31 cellular contexts compared by ENCODE assay signal in the genomic region with DNA sequence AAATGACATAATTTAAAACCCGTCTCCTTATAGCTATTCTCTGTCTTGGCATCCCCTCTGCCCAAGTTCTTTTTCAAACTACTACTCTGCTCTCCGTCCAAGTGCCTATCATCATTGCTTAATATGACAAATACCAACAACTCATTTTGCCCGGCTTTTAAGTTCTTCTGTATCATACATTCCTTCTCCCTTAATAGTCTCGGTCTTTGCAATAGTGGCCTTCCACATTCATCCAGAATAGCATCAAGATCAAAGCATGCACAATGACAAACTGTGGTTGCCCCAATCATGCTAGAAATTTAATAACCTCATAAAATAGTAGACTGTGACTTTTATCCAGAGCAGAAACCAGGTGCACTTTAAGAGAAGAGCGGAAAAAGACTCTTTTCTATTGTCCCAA.
"Had no signal": no experiment of that assay in that cellular context is flagged by ENCODE, and none has a peak within 500 bp of the region (broad histone marks: within the 10 kb centered on the region; RNA-seq: fewer than 3 reads in every experiment).

No MANE protein-coding gene starts in this region.

- H3K27ac Mint-ChIP-seq: activated CD4-positive, alpha-beta memory T cell treated with anti-CD3 and anti-CD28 coated beads for 36 hours; activated naive CD4-positive, alpha-beta T cell treated with anti-CD3 and anti-CD28 coated beads for 36 hours; activated naive CD8-positive, alpha-beta T cell treated with anti-CD3 and anti-CD28 coated beads for 36 hours; activated T-helper 1 cell treated with anti-CD3 and anti-CD28 coated beads, Interleukin-12 subunit alpha, Interleukin-12 subunit beta, Interleukin-2, Interleukin-4 antibody, amounts not matched to agents 30 ng/mL and 10 ng/mL and 1 ng/mL, durations not matched to agents 14 hours and 24 hours and 36 hours; memory B cell; naive thymus-derived CD8-positive, alpha-beta T cell; stimulated activated effector memory CD8-positive, alpha-beta T cell treated with anti-CD3 and anti-CD28 coated beads, Interleukin-12 subunit alpha, Interleukin-12 subunit beta, amount 100 ng/mL, for 72 hours; stimulated activated naive CD8-positive, alpha-beta T cell treated with anti-CD3 and anti-CD28 coated beads, Interleukin-15, Interleukin-2, amounts not matched to agents 100 ng/mL and 50 ng/mL, for 24 hours; T-helper 2 cell treated with Interferon-gamma antibody and Interleukin-4, amounts not matched to agents 5 μg/mL and 100 μg/mL, for 36 hours had no signal

- H3K36me3 ChIP-seq: adrenal gland, ascending aorta, brain microvascular endothelial cell, right lobe of liver, thoracic aorta had no signal

- H3K27me3 Mint-ChIP-seq: activated CD4-positive, alpha-beta memory T cell treated with anti-CD3 and anti-CD28 coated beads for 36 hours; activated naive CD8-positive, alpha-beta T cell treated with anti-CD3 and anti-CD28 coated beads for 36 hours; memory B cell; naive thymus-derived CD8-positive, alpha-beta T cell; stimulated activated naive CD8-positive, alpha-beta T cell treated with anti-CD3 and anti-CD28 coated beads, Interleukin-15, Interleukin-2, amounts not matched to agents 100 ng/mL and 50 ng/mL, for 24 hours had no signal

- ATAC-seq: left cardiac atrium; naive thymus-derived CD8-positive, alpha-beta T cell; right lobe of liver; stimulated activated effector memory CD8-positive, alpha-beta T cell treated with anti-CD3 and anti-CD28 coated beads, Interleukin-12 subunit alpha, Interleukin-12 subunit beta, amount 100 ng/mL, for 72 hours had no signal

- DNase-seq: activated CD4-positive, alpha-beta memory T cell treated with anti-CD3 and anti-CD28 coated beads for 36 hours; activated CD4-positive, alpha-beta T cell treated with anti-CD3 and anti-CD28 coated beads for 48 hours; activated CD8-positive, alpha-beta memory T cell treated with anti-CD3 and anti-CD28 coated beads, Interleukin-2, amount 50 U/mL, for 4 hours; activated effector memory CD4-positive, alpha-beta T cell treated with anti-CD3 and anti-CD28 coated beads, Interleukin-2, amount 50 U/mL, for 16 hours; activated naive CD4-positive, alpha-beta T cell treated with anti-CD3 and anti-CD28 coated beads for 36 hours; activated naive CD8-positive, alpha-beta T cell treated with anti-CD3 and anti-CD28 coated beads for 36 hours; activated T-cell treated with anti-CD3 and anti-CD28 coated beads, Interleukin-2, amount 50 U/mL, for 1 hour; adrenal gland; brain microvascular endothelial cell; dorsolateral prefrontal cortex; effector memory CD4-positive, alpha-beta T cell; erythroblast; head of caudate nucleus; hippocampal formation; left cardiac atrium; naive thymus-derived CD8-positive, alpha-beta T cell; right lobe of liver; stimulated activated CD4-positive, alpha-beta T cell treated with anti-CD3 and anti-CD28 coated beads, Interleukin-4, amount 100 ng/mL, for 24 hours; T-helper 1 cell; trophoblast cell had no signal

- H3K36me3 Mint-ChIP-seq: activated CD4-positive, alpha-beta memory T cell treated with anti-CD3 and anti-CD28 coated beads for 36 hours; activated naive CD8-positive, alpha-beta T cell treated with anti-CD3 and anti-CD28 coated beads for 36 hours; memory B cell; naive thymus-derived CD8-positive, alpha-beta T cell; stimulated activated effector memory CD8-positive, alpha-beta T cell treated with anti-CD3 and anti-CD28 coated beads, Interleukin-12 subunit alpha, Interleukin-12 subunit beta, amount 100 ng/mL, for 72 hours had no signal

- H3K27me3 ChIP-seq: adrenal gland, ascending aorta, brain microvascular endothelial cell, dorsolateral prefrontal cortex, right lobe of liver had no signal

- H3K4me1 Mint-ChIP-seq: activated naive CD8-positive, alpha-beta T cell treated with anti-CD3 and anti-CD28 coated beads for 36 hours; memory B cell; naive thymus-derived CD8-positive, alpha-beta T cell; stimulated activated effector memory CD8-positive, alpha-beta T cell treated with anti-CD3 and anti-CD28 coated beads, Interleukin-12 subunit alpha, Interleukin-12 subunit beta, amount 100 ng/mL, for 72 hours had no signal

- FAIRE-seq: keratinocyte, urothelium cell line had no signal

- H3K27ac ChIP-seq: adrenal gland, ascending aorta, brain microvascular endothelial cell, coronary artery, dorsolateral prefrontal cortex, right lobe of liver, skin epidermis, thoracic aorta had no signal

- H3K4me3 Mint-ChIP-seq: activated CD4-positive, alpha-beta memory T cell treated with anti-CD3 and anti-CD28 coated beads for 36 hours; activated naive CD4-positive, alpha-beta T cell treated with anti-CD3 and anti-CD28 coated beads for 36 hours; activated naive CD8-positive, alpha-beta T cell treated with anti-CD3 and anti-CD28 coated beads for 36 hours; activated T-helper 1 cell treated with anti-CD3 and anti-CD28 coated beads, Interleukin-12 subunit alpha, Interleukin-12 subunit beta, Interleukin-2, Interleukin-4 antibody, amounts not matched to agents 30 ng/mL and 10 ng/mL and 1 ng/mL, durations not matched to agents 14 hours and 24 hours and 36 hours; memory B cell; naive thymus-derived CD8-positive, alpha-beta T cell; stimulated activated effector memory CD8-positive, alpha-beta T cell treated with anti-CD3 and anti-CD28 coated beads, Interleukin-12 subunit alpha, Interleukin-12 subunit beta, amount 100 ng/mL, for 72 hours; stimulated activated naive CD8-positive, alpha-beta T cell treated with anti-CD3 and anti-CD28 coated beads, Interleukin-15, Interleukin-2, amounts not matched to agents 100 ng/mL and 50 ng/mL, for 24 hours; T-helper 2 cell treated with Interferon-gamma antibody and Interleukin-4, amounts not matched to agents 5 μg/mL and 100 μg/mL, for 36 hours had no signal

- H3K4me1 ChIP-seq: adrenal gland, ascending aorta, right lobe of liver had no signal

- H3K4me3 ChIP-seq: adrenal gland, ascending aorta, coronary artery, dorsolateral prefrontal cortex, right lobe of liver, skin epidermis, thoracic aorta had no signal

- H3K9me3 Mint-ChIP-seq: activated CD4-positive, alpha-beta memory T cell treated with anti-CD3 and anti-CD28 coated beads for 36 hours; activated naive CD4-positive, alpha-beta T cell treated with anti-CD3 and anti-CD28 coated beads for 36 hours; activated naive CD8-positive, alpha-beta T cell treated with anti-CD3 and anti-CD28 coated beads for 36 hours; activated T-helper 1 cell treated with anti-CD3 and anti-CD28 coated beads, Interleukin-12 subunit alpha, Interleukin-12 subunit beta, Interleukin-2, Interleukin-4 antibody, amounts not matched to agents 30 ng/mL and 10 ng/mL and 1 ng/mL, durations not matched to agents 14 hours and 24 hours and 36 hours; memory B cell; stimulated activated effector memory CD8-positive, alpha-beta T cell treated with anti-CD3 and anti-CD28 coated beads, Interleukin-12 subunit alpha, Interleukin-12 subunit beta, amount 100 ng/mL, for 72 hours; stimulated activated naive CD8-positive, alpha-beta T cell treated with anti-CD3 and anti-CD28 coated beads, Interleukin-15, Interleukin-2, amounts not matched to agents 100 ng/mL and 50 ng/mL, for 24 hours; T-helper 2 cell treated with Interferon-gamma antibody and Interleukin-4, amounts not matched to agents 5 μg/mL and 100 μg/mL, for 36 hours had no signal

- H3K9me3 ChIP-seq: adrenal gland, ascending aorta, right lobe of liver, thoracic aorta had no signal
